Comparison of ENCODE assay signal across 19 cellular contexts in the genomic region with DNA sequence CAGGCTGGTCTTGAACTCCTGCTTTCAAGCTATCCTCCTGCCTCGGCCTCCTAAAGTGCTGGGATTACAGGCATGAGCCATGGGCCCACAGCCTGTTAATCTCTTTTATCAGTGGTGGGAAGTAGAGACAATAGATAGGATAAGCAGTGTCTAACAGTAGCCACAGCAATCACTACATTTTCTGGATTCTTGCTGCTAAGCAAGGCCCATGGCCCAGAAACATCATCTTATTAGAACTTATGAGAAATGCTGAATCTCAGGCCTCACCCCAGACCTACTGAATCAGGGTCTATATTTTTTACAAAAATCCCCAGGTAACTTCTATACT. TPM values are rescaled to one million over a fixed set of nuclear protein-coding genes. Genes with fewer than 3 reads are reported as not detected.
"Had no signal": no experiment of that assay in that cellular context is flagged by ENCODE, and none has a peak within 500 bp of the region (broad histone marks: within the 10 kb centered on the region; RNA-seq: fewer than 3 reads in every experiment).

No MANE protein-coding gene starts in this region.

- ATAC-seq: activated naive CD4-positive, alpha-beta T cell treated with anti-CD3 and anti-CD28 coated beads, Interleukin-2, amount 50 U/mL, for 72 hours; activated naive CD8-positive, alpha-beta T cell treated with anti-CD3 and anti-CD28 coated beads, Interleukin-2, amount 50 U/mL, for 24 hours; activated T-cell treated with anti-CD3 and anti-CD28 coated beads, Interleukin-2, amount 50 U/mL, for 4 hours had no signal

- H3K27ac Mint-ChIP-seq: activated naive CD8-positive, alpha-beta T cell treated with anti-CD3 and anti-CD28 coated beads, Interleukin-2, amount 50 U/mL, for 24 hours had no signal

- H3K4me3 Mint-ChIP-seq: activated naive CD8-positive, alpha-beta T cell treated with anti-CD3 and anti-CD28 coated beads, Interleukin-2, amount 50 U/mL, for 24 hours; activated T-cell treated with anti-CD3 and anti-CD28 coated beads, Interleukin-2, amount 50 U/mL, for 4 hours had no signal

- H3K4me1 Mint-ChIP-seq: activated naive CD8-positive, alpha-beta T cell treated with anti-CD3 and anti-CD28 coated beads, Interleukin-2, amount 50 U/mL, for 24 hours had no signal

- H3K27me3 Mint-ChIP-seq: activated naive CD8-positive, alpha-beta T cell treated with anti-CD3 and anti-CD28 coated beads, Interleukin-2, amount 50 U/mL, for 24 hours had no signal

- H3K36me3 Mint-ChIP-seq: activated naive CD4-positive, alpha-beta T cell treated with anti-CD3 and anti-CD28 coated beads, Interleukin-2, amount 50 U/mL, for 72 hours had no signal

- H3K4me3 ChIP-seq: cardiac muscle cell, Peyer's patch, SJCRH30 had no signal

- DNase-seq: activated CD4-positive, alpha-beta T cell treated with anti-CD3 and anti-CD28 coated beads for 4 hours; activated naive CD8-positive, alpha-beta T cell treated with anti-CD3 and anti-CD28 coated beads, Interleukin-2, amount 50 U/mL, for 24 hours; activated T-cell treated with anti-CD3 and anti-CD28 coated beads, Interleukin-2, amount 50 U/mL, for 4 hours; amygdala; brain microvascular endothelial cell; Karpas-422; NCI-H1105 treated with DMSO at 0.1 percent for 48 hours; NCI-H1436 treated with DMSO at 0.1 percent for 48 hours; NCI-H187; NCI-H2081; NCI-H510A treated with DMSO at 0.1 percent for 48 hours; Peyer's patch; Right ventricle myocardium superior; SJCRH30; SK-N-SH; T-helper 1 cell had no signal

- H3K9me3 Mint-ChIP-seq: activated naive CD4-positive, alpha-beta T cell treated with anti-CD3 and anti-CD28 coated beads, Interleukin-2, amount 50 U/mL, for 72 hours; activated naive CD8-positive, alpha-beta T cell treated with anti-CD3 and anti-CD28 coated beads, Interleukin-2, amount 50 U/mL, for 24 hours; activated T-cell treated with anti-CD3 and anti-CD28 coated beads, Interleukin-2, amount 50 U/mL, for 4 hours had no signal

RNA-seq across cellular contexts. Expression of gene IGFN1, which starts 29.7 kb away (rescaled TPM):
- total RNA-seq: activated naive CD4-positive, alpha-beta T cell treated with anti-CD3 and anti-CD28 coated beads, Interleukin-2, amount 50 U/mL, for 72 hours; activated T-cell treated with anti-CD3 and anti-CD28 coated beads, Interleukin-2, amount 50 U/mL, for 4 hours; cardiac muscle cell; Peyer's patch; Right ventricle myocardium superior; SJCRH30; T-helper 2 cell treated with Interferon-gamma antibody and Interleukin-4, amounts not matched to agents 100 ng/mL and 5 ng/mL, for 36 hours had no signal
